13 cellular contexts compared by ENCODE assay signal in genomic region chr13:74794147-74794546, GRCh38.
"Had no signal": no experiment of that assay in that cellular context is flagged by ENCODE, and none has a peak within 500 bp of the region (broad histone marks: within the 10 kb centered on the region; RNA-seq: fewer than 3 reads in every experiment).

No MANE protein-coding gene starts in this region.

- H3K4me3 Mint-ChIP-seq: activated CD4-positive, alpha-beta memory T cell treated with anti-CD3 and anti-CD28 coated beads, Interleukin-2, amount 10 ng/mL, durations not matched to agents 7 days and 5 days; activated naive CD4-positive, alpha-beta T cell treated with anti-CD3 and anti-CD28 coated beads, Interleukin-2, amount 50 U/mL, for 24 hours; activated T-cell treated with anti-CD3 and anti-CD28 coated beads, Interleukin-2, amount 50 U/mL, for 4 hours; natural killer cell; stimulated activated naive B cell treated with anti-CD40 and anti-IgM and Interleukin-4, amounts not matched to agents 10 μg/mL and 1 μg/mL and 100 μg/mL, for 72 hours had no signal

- H3K4me3 ChIP-seq: adrenal gland, esophagus muscularis mucosa, left ventricle myocardium inferior, mucosa of descending colon, thyroid gland had no signal

- H3K4me1 Mint-ChIP-seq: activated CD4-positive, alpha-beta memory T cell treated with anti-CD3 and anti-CD28 coated beads, Interleukin-2, amount 10 ng/mL, durations not matched to agents 7 days and 5 days; activated naive CD4-positive, alpha-beta T cell treated with anti-CD3 and anti-CD28 coated beads, Interleukin-2, amount 50 U/mL, for 24 hours; natural killer cell had no signal

- ATAC-seq: activated T-cell treated with anti-CD3 and anti-CD28 coated beads, Interleukin-2, amount 50 U/mL, for 4 hours; mucosa of descending colon; natural killer cell; stimulated activated naive B cell treated with anti-CD40 and anti-IgM and Interleukin-4, amounts not matched to agents 10 μg/mL and 1 μg/mL and 100 μg/mL, for 72 hours had no signal

- H3K27ac ChIP-seq: adrenal gland, esophagus muscularis mucosa, left ventricle myocardium inferior, thyroid gland had no signal

- H3K36me3 ChIP-seq: adrenal gland, esophagus muscularis mucosa, left ventricle myocardium inferior, thyroid gland had no signal

- H3K36me3 Mint-ChIP-seq: activated naive CD4-positive, alpha-beta T cell treated with anti-CD3 and anti-CD28 coated beads, Interleukin-2, amount 50 U/mL, for 24 hours; stimulated activated naive B cell treated with anti-CD40 and anti-IgM and Interleukin-4, amounts not matched to agents 10 μg/mL and 1 μg/mL and 100 μg/mL, for 72 hours had no signal

- H3K9me3 Mint-ChIP-seq: activated CD4-positive, alpha-beta memory T cell treated with anti-CD3 and anti-CD28 coated beads, Interleukin-2, amount 10 ng/mL, durations not matched to agents 7 days and 5 days had no signal

- H3K27me3 ChIP-seq: adrenal gland, esophagus muscularis mucosa, thyroid gland had no signal

- H3K27me3 Mint-ChIP-seq: activated CD4-positive, alpha-beta memory T cell treated with anti-CD3 and anti-CD28 coated beads, Interleukin-2, amount 10 ng/mL, durations not matched to agents 7 days and 5 days; stimulated activated naive B cell treated with anti-CD40 and anti-IgM and Interleukin-4, amounts not matched to agents 10 μg/mL and 1 μg/mL and 100 μg/mL, for 72 hours had no signal

- DNase-seq: activated CD4-positive, alpha-beta memory T cell treated with anti-CD3 and anti-CD28 coated beads, Interleukin-2, amount 10 ng/mL, durations not matched to agents 7 days and 5 days; activated CD4-positive, alpha-beta T cell treated with anti-CD3 and anti-CD28 coated beads for 4 hours; activated effector memory CD4-positive, alpha-beta T cell treated with anti-CD3 and anti-CD28 coated beads, Interleukin-2, amount 50 U/mL, for 16 hours; activated T-cell treated with anti-CD3 and anti-CD28 coated beads, Interleukin-2, amount 50 U/mL, for 4 hours; adrenal gland; hippocampal formation; left ventricle myocardium inferior; mucosa of descending colon; natural killer cell; stimulated activated naive B cell treated with anti-CD40 and anti-IgM and Interleukin-4, amounts not matched to agents 10 μg/mL and 1 μg/mL and 100 μg/mL, for 72 hours; thyroid gland had no signal

- H3K9me3 ChIP-seq: mucosa of descending colon, thyroid gland had no signal

- H3K4me1 ChIP-seq: adrenal gland, esophagus muscularis mucosa, left ventricle myocardium inferior, thyroid gland had no signal

- H3K27ac Mint-ChIP-seq: activated CD4-positive, alpha-beta memory T cell treated with anti-CD3 and anti-CD28 coated beads, Interleukin-2, amount 10 ng/mL, durations not matched to agents 7 days and 5 days; activated naive CD4-positive, alpha-beta T cell treated with anti-CD3 and anti-CD28 coated beads, Interleukin-2, amount 50 U/mL, for 24 hours; natural killer cell; stimulated activated naive B cell treated with anti-CD40 and anti-IgM and Interleukin-4, amounts not matched to agents 10 μg/mL and 1 μg/mL and 100 μg/mL, for 72 hours had no signal
